Comparison of ENCODE assay signal across 13 cellular contexts in the genomic region with DNA sequence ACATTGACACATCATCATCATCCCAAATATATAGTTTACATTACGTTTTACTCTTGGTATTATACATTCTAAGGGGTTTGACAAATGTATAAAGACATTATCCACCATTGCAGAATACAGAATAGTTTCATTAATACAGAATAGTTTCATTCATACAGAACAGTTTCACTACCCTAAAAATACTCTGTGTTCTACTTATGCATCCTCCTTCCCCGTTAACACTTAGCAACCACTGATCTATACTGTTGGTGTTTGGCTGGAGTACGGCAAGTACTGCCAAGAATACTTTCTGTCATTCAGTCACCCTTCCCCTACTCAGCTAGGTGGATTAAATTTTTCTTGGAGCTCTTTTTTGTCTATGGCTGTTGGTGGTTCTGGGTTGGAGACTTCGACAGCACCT. TPM values are rescaled to one million over a fixed set of nuclear protein-coding genes. Genes with fewer than 3 reads are reported as not detected.
A peak's percentile ranks its signal among the peaks of the same experiment; 100 is the strongest.
DNase-seq lines count a peak whose midpoint lies in the region; ATAC-seq and TF ChIP-seq lines count a peak whose summit lies in the region.
"Had no signal": no experiment of that assay in that cellular context is flagged by ENCODE, and none has a peak within 500 bp of the region (broad histone marks: within the 10 kb centered on the region; RNA-seq: fewer than 3 reads in every experiment).

No MANE protein-coding gene starts in this region.

- H3K27ac ChIP-seq in PC-9, result no peak overlapping the region
- H3K27ac ChIP-seq: body of pancreas had no signal

- DNase-seq in GM13976 (ENCODE audit: low spot score) (peak; percentile 3), RPMI8226 (no peak), OCI-M1 (lab: John Stamatoyannopoulos, UW) (no peak), SHP77 treated with DMSO at 0.1 percent for 48 hours (lab: John Stamatoyannopoulos, UW) (no peak), PC-9 (no peak)
- DNase-seq: body of pancreas; GDM1; natural killer cell; stimulated activated CD4-positive, alpha-beta T cell treated with anti-CD3 and anti-CD28 coated beads, Interleukin-15, amount 100 ng/mL, for 24 hours; stimulated activated naive CD8-positive, alpha-beta T cell treated with anti-CD3 and anti-CD28 coated beads, Interleukin-15, Interleukin-2, amounts not matched to agents 100 U/mL and 50 U/mL, for 24 hours had no signal

- no peak overlapping the region for H2AFZ ChIP-seq in PC-9

- CTCF ChIA-PET in PC-9 (lab: Charles Lee), result no interaction called here

- in situ Hi-C loops in GM13976 (cut with MboI; ENCODE audit: low sequenced_read_pairs, unreplicated experiment), result no loop called here

- H3F3A ChIP-seq in PC-9 (ENCODE audit: insufficient read depth, low read depth), result no peaks in the 10 kb centered on the region

- H3K9me3 ChIP-seq in PC-9 (ENCODE audit: insufficient read depth, low read depth), result no peaks in the 10 kb centered on the region; the same call in 1 of the 2 replicates
- H3K9me3 ChIP-seq: body of pancreas had no signal

- ATAC-seq in GM19395 (IDR thresholded peaks at IDR 0.05; ENCODE audit: unreplicated experiment), result peak; percentile 98
- peak; percentile 98 for ATAC-seq in HG02798 (IDR thresholded peaks at IDR 0.05; ENCODE audit: poor library complexity, unreplicated experiment)
- ATAC-seq in HG03521 (IDR thresholded peaks at IDR 0.05; ENCODE audit: unreplicated experiment), result peak; percentile 97
- ATAC-seq: body of pancreas; natural killer cell; stimulated activated naive CD8-positive, alpha-beta T cell treated with anti-CD3 and anti-CD28 coated beads, Interleukin-15, Interleukin-2, amounts not matched to agents 100 U/mL and 50 U/mL, for 24 hours had no signal

- no peaks in the 10 kb centered on the region for H3K36me3 ChIP-seq in PC-9 (ENCODE audit: low read depth)

- H3K4me2 ChIP-seq in PC-9, result no peak overlapping the region

- H3K9me2 ChIP-seq in PC-9 (ENCODE audit: insufficient read depth), result no peaks in the 10 kb centered on the region

- H3K27me3 ChIP-seq in PC-9 (ENCODE audit: insufficient read depth, low read depth), result no peaks in the 10 kb centered on the region
- H3K27me3 ChIP-seq: body of pancreas had no signal

- BruUV-seq in PC-9 (replicated peaks; lab: Mats Ljungman, UMichigan), result no TSS peak

- H4K20me1 ChIP-seq in PC-9 (ENCODE audit: insufficient read depth), result no peaks in the 10 kb centered on the region

- intact Hi-C loops in PC-9 (cut with micrococcal nuclease; ENCODE audit: unreplicated experiment), result no loop called here

- H3K4me3 ChIP-seq in PC-9, result no peak overlapping the region
- H3K4me3 ChIP-seq: body of pancreas had no signal

- H3K4me1 ChIP-seq in PC-9 (replicated peaks; ENCODE audit: insufficient read depth), result peaks cover 5% of the 10 kb centered on the region; the same call in 1 of the 2 replicates
- H3K4me1 ChIP-seq: body of pancreas had no signal

- no peak for TF ChIP-seq CTCF in GM13976 (IDR thresholded peaks at IDR 0.05; ENCODE audit: borderline replicate concordance, control extremely low read depth, extremely low read depth, insufficient read depth, missing control alignments)
- no peak for TF ChIP-seq CTCF in PC-9 (conservative IDR thresholded peaks at IDR 0.05)

- H3K79me2 ChIP-seq in PC-9 (ENCODE audit: low read depth), result no peaks in the 10 kb centered on the region

- POLR2A ChIA-PET in PC-9 (lab: Charles Lee; ENCODE audit: unreplicated experiment), result no interaction called here

RNA-seq across cellular contexts. Expression of a gene that starts 33.4 kb away (rescaled TPM):
- total RNA-seq in PC-9 (2021), result 3.2 and 3.9 TPM in 2 replicates
